12 cellular contexts compared by ENCODE assay signal in the genomic region with DNA sequence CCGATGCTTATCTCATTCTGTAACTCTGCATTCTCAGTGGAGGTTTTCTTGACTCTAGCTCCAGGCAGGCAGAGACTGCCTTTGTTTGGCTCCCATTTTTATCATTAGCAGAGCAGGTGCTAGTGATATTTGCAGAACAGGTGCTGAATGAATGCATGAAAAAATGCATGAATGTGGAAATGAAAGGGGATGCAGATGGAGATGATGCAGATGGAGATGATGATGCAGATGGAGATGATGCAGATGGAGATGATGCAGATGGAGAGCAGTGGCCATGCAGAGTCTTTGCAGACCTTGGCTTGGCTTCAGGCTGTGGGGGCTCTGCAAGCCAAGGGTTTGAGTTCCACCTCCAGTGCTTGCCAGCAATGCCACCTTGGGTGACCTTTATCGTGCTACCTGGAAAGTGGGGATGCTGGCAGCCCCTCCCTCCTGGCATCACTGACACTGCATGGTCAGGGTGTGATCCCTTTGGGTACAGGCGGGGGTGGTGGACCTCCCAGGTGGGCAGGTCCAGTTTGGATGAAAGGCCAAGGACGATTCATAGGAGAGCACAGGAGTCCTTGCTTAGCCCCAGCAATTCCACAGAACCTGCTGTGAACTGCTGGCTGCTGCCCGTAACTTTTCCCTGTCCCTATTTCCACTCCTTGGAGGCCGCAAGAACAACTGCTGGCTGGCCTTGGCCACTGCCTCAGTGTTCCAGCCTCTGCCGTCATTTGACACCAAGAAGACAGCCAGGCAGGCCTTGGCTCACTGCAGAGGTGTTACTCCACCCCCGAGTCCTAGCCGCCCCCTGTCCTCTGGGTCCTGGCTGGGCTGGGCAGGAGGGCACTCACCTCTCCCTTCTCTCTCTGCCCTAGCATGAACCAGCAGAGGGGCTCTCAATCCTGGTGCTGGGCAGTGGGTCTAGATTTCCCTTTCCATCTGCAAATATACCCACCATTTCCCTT. TPM values are rescaled to one million over a fixed set of nuclear protein-coding genes. Genes with fewer than 3 reads are reported as not detected.
A peak's percentile ranks its signal among the peaks of the same experiment; 100 is the strongest.
DNase-seq lines count a peak whose midpoint lies in the region; ATAC-seq and TF ChIP-seq lines count a peak whose summit lies in the region.
"Had no signal": no experiment of that assay in that cellular context is flagged by ENCODE, and none has a peak within 500 bp of the region (broad histone marks: within the 10 kb centered on the region; RNA-seq: fewer than 3 reads in every experiment).

No MANE protein-coding gene starts in this region.

- H3K9ac ChIP-seq in HUES64 (ENCODE audit: low read depth, low read length), result no peak overlapping the region

- peaks cover 5% of the 10 kb centered on the region; the same call in 1 of the 2 replicates for H3K36me3 ChIP-seq in HUES64 (ENCODE audit: insufficient read depth, low read length)
- no peaks in the 10 kb centered on the region for H3K36me3 ChIP-seq in lower lobe of right lung

- DNase-seq in lower lobe of right lung, result no peak
- DNase-seq in substantia nigra (lab: John Stamatoyannopoulos, UW), result peak in 28 of 49 donors; percentile 11 to 77 (median 43)
- DNase-seq in stimulated activated CD8-positive, alpha-beta memory T cell treated with anti-CD3 and anti-CD28 coated beads, Interleukin-4, amount 100 ng/mL, for 48 hours, result no peak
- no peak for DNase-seq in NCI-H1105 (lab: John Stamatoyannopoulos, UW)
- no peak for DNase-seq in islet precursor cell
- DNase-seq: activated CD8-positive, alpha-beta memory T cell treated with anti-CD3 and anti-CD28 coated beads for 24 hours; NCI-H510A treated with DMSO at 0.1 percent for 48 hours; stimulated activated CD4-positive, alpha-beta T cell treated with anti-CD3 and anti-CD28 coated beads, Interleukin-15, amount 100 ng/mL, for 24 hours; stimulated activated naive CD4-positive, alpha-beta T cell had no signal

- H3K9me3 ChIP-seq in HUES64 (ENCODE audit: insufficient read depth, low read depth, low read length) (no peaks in the 10 kb centered on the region), lower lobe of right lung (no peaks in the 10 kb centered on the region)

- no peak overlapping the region for H3K4me3 Mint-ChIP-seq in dendritic cell treated with granulocyte-macrophage colony-stimulating factor and Interleukin-4, amounts not matched to agents 40 ng/mL and 50 ng/mL, for 4 days

- no peak for TF ChIP-seq CTCF in lower lobe of right lung (IDR thresholded peaks at IDR 0.05)

- 46% methylated on average over 9 of the region's 9 CpGs for WGBS in HUES64

- H3K4me1 Mint-ChIP-seq in dendritic cell treated with granulocyte-macrophage colony-stimulating factor and Interleukin-4, amounts not matched to agents 40 ng/mL and 50 ng/mL, for 4 days (ENCODE audit: low read depth), result peaks cover 12% of the 10 kb centered on the region

- peak overlapping the region; percentile 59; the same call in 1 of the 2 replicates for H3K27ac ChIP-seq in HUES64 (ENCODE audit: low read depth, low read length)
- peak overlapping the region; percentile 89 for H3K27ac ChIP-seq in lower lobe of right lung
- H3K27ac ChIP-seq in substantia nigra (ENCODE audit: low read depth, low read length, poor library complexity, severe bottlenecking), result peak overlapping the region; percentile 56

- no peaks in the 10 kb centered on the region for H3K27me3 Mint-ChIP-seq in dendritic cell treated with granulocyte-macrophage colony-stimulating factor and Interleukin-4, amounts not matched to agents 40 ng/mL and 50 ng/mL, for 4 days

- ATAC-seq in lower lobe of right lung (no peak), GM18873 (IDR thresholded peaks at IDR 0.05; ENCODE audit: low FRiP score, unreplicated experiment) (no peak)

- intact Hi-C loops in dendritic cell treated with granulocyte-macrophage colony-stimulating factor and Interleukin-4, amounts not matched to agents 40 ng/mL and 50 ng/mL, for 4 days (cut with micrococcal nuclease), result no loop called here
- intact Hi-C loops in lower lobe of right lung (cut with DNase I), result no loop called here

- H3K4me1 ChIP-seq in HUES64 (ENCODE audit: insufficient read depth, low read length) (peaks cover 69% of the 10 kb centered on the region), lower lobe of right lung (peaks cover 79% of the 10 kb centered on the region)

- H3K36me3 Mint-ChIP-seq in dendritic cell treated with granulocyte-macrophage colony-stimulating factor and Interleukin-4, amounts not matched to agents 40 ng/mL and 50 ng/mL, for 4 days (ENCODE audit: low read depth), result no peaks in the 10 kb centered on the region

- H3K4me3 ChIP-seq in HUES64 (ENCODE audit: low read length), result no peak overlapping the region
- no peak overlapping the region for H3K4me3 ChIP-seq in lower lobe of right lung

- peak overlapping the region; percentile 35 for H3K27ac Mint-ChIP-seq in dendritic cell treated with granulocyte-macrophage colony-stimulating factor and Interleukin-4, amounts not matched to agents 40 ng/mL and 50 ng/mL, for 4 days

- H3K27me3 ChIP-seq in HUES64 (ENCODE audit: insufficient read depth, low read length) (no peaks in the 10 kb centered on the region), lower lobe of right lung (ENCODE audit: low read depth) (no peaks in the 10 kb centered on the region)

- H3K9me3 Mint-ChIP-seq in dendritic cell treated with granulocyte-macrophage colony-stimulating factor and Interleukin-4, amounts not matched to agents 40 ng/mL and 50 ng/mL, for 4 days, result no peaks in the 10 kb centered on the region

RNA-seq across cellular contexts. Expression of a gene that starts 33.0 kb away (rescaled TPM):
- 59.1 TPM for polyA plus RNA-seq in HUES64 (2013, experiment 1 of 2)
- polyA plus RNA-seq in HUES64 (2013, experiment 2 of 2), result 70.5 TPM
- 177 TPM for total RNA-seq in lower lobe of right lung

Comparison
In these comparisons a context has a peak if more than half of its experiments do, and no peak if none do; other contexts are left out.
1. DNase-seq: peak in substantia nigra (28 of 49); none in lower lobe of right lung (single experiment), stimulated activated CD8-positive, alpha-beta memory T cell treated with anti-CD3 and anti-CD28 coated beads, Interleukin-4, amount 100 ng/mL, for 48 hours (single experiment), NCI-H1105 (single experiment) and islet precursor cell (single experiment).
2. Peak in every context shown above with its lines, with median percentiles within 50 percentile points of each other: H3K27ac ChIP-seq.